18 cellular contexts compared by ENCODE assay signal in genomic region chr1:29465755-29466154, GRCh38.
A peak's percentile ranks its signal among the peaks of the same experiment; 100 is the strongest.
DNase-seq lines count a peak whose midpoint lies in the region; ATAC-seq, FAIRE-seq and TF ChIP-seq lines count a peak whose summit lies in the region.
"Had no signal": no experiment of that assay in that cellular context is flagged by ENCODE, and none has a peak within 500 bp of the region (broad histone marks: within the 10 kb centered on the region; RNA-seq: fewer than 3 reads in every experiment).

No MANE protein-coding gene starts in this region.

- H3K27me3 ChIP-seq in A673 (replicated peaks; ENCODE audit: insufficient read depth, low read depth, low read length, poor library complexity) (peaks cover 18% of the 10 kb centered on the region), aorta (ENCODE audit: control insufficient read depth in 1 of 2, insufficient read depth in 2 of 2, low read length in 1 of 2) (peaks cover 0 to 1% of the 10 kb centered on the region in 2 donors)

- no peak overlapping the region for H3K27ac Mint-ChIP-seq in effector memory CD8-positive, alpha-beta T cell
- H3K27ac Mint-ChIP-seq: activated T-helper 17 cell treated with anti-CD3 and anti-CD28 coated beads, Interleukin-2, amount 50 U/mL, for 72 hours; B cell; immature natural killer cell; progenitor cell of endocrine pancreas; stimulated activated effector memory CD8-positive, alpha-beta T cell treated with anti-CD3 and anti-CD28 coated beads, Interleukin-12 subunit alpha, Interleukin-12 subunit beta, amount 100 ng/mL, for 72 hours; T-helper 1 cell treated with Interleukin-12 subunit alpha and Interleukin-12 subunit beta and Interleukin-4 antibody, amounts not matched to agents 30 μg/mL and 1 μg/mL, for 36 hours had no signal

- no peaks in the 10 kb centered on the region for H3K36me3 Mint-ChIP-seq in effector memory CD8-positive, alpha-beta T cell (ENCODE audit: insufficient read depth)
- H3K36me3 Mint-ChIP-seq: stimulated activated effector memory CD8-positive, alpha-beta T cell treated with anti-CD3 and anti-CD28 coated beads, Interleukin-12 subunit alpha, Interleukin-12 subunit beta, amount 100 ng/mL, for 72 hours had no signal

- no peak overlapping the region for H3K4me3 Mint-ChIP-seq in effector memory CD8-positive, alpha-beta T cell
- H3K4me3 Mint-ChIP-seq: activated T-helper 17 cell treated with anti-CD3 and anti-CD28 coated beads, Interleukin-2, amount 50 U/mL, for 72 hours; B cell; immature natural killer cell; stimulated activated effector memory CD8-positive, alpha-beta T cell treated with anti-CD3 and anti-CD28 coated beads, Interleukin-12 subunit alpha, Interleukin-12 subunit beta, amount 100 ng/mL, for 72 hours; T-helper 1 cell treated with Interleukin-12 subunit alpha and Interleukin-12 subunit beta and Interleukin-4 antibody, amounts not matched to agents 30 μg/mL and 1 μg/mL, for 36 hours had no signal

- TF ChIP-seq CTCF in A673 (conservative IDR thresholded peaks at IDR 0.05; ENCODE audit: low read depth, low read length), result no peak
- TF ChIP-seq CTCF in foreskin fibroblast (IDR thresholded peaks at IDR 0.05; ENCODE audit: low read depth, low read length), result no peak

- BruUV-seq in A673 (replicated peaks; lab: Mats Ljungman, UMichigan), result no TSS peak

- H3K36me3 ChIP-seq in A673 (ENCODE audit: insufficient read depth, low read length, poor library complexity, severe bottlenecking) (no peaks in the 10 kb centered on the region), aorta (ENCODE audit: control insufficient read depth in 1 of 2, insufficient read depth in 2 of 2, low read length in 1 of 2) (no peaks in the 10 kb centered on the region)

- H3K9me3 Mint-ChIP-seq in effector memory CD8-positive, alpha-beta T cell, result peaks cover 0 to 5% of the 10 kb centered on the region in 2 donors
- H3K9me3 Mint-ChIP-seq: T-helper 1 cell treated with Interleukin-12 subunit alpha and Interleukin-12 subunit beta and Interleukin-4 antibody, amounts not matched to agents 30 μg/mL and 1 μg/mL, for 36 hours had no signal

- no peaks in the 10 kb centered on the region for H3K4me1 Mint-ChIP-seq in effector memory CD8-positive, alpha-beta T cell (ENCODE audit: low read depth in 2 of 2)
- H3K4me1 Mint-ChIP-seq: activated T-helper 17 cell treated with anti-CD3 and anti-CD28 coated beads, Interleukin-2, amount 50 U/mL, for 72 hours; B cell; immature natural killer cell; stimulated activated effector memory CD8-positive, alpha-beta T cell treated with anti-CD3 and anti-CD28 coated beads, Interleukin-12 subunit alpha, Interleukin-12 subunit beta, amount 100 ng/mL, for 72 hours had no signal

- POLR2A ChIA-PET in A673 (lab: Charles Lee; ENCODE audit: low non-redundant PET), result no interaction called here

- FAIRE-seq in HTR-8/SVneo (lab: Jason Lieb, UNC), result no peak

- intact Hi-C loops in A673 (cut with micrococcal nuclease; ENCODE audit: unreplicated experiment), result no loop called here
- intact Hi-C loops in aorta (cut with DNase I), result no loop called here

- peaks cover 38 to 64% of the 10 kb centered on the region in 2 donors for H3K27me3 Mint-ChIP-seq in effector memory CD8-positive, alpha-beta T cell
- H3K27me3 Mint-ChIP-seq: progenitor cell of endocrine pancreas had no signal

- DNase-seq in A673 (ENCODE audit: low spot score) (peak; percentile 49), HTR-8/SVneo (ENCODE audit: insufficient read length, low spot score) (peak; percentile 12), amniotic epithelial cell (ENCODE audit: low read depth) (peak; percentile 13), foreskin fibroblast (peak; percentile 2 to 34), aorta (no peak), pons (ENCODE audit: low spot score) (no peak)
- DNase-seq in effector memory CD8-positive, alpha-beta T cell, result no peak
- DNase-seq in stimulated activated CD4-positive, alpha-beta T cell treated with anti-CD3 and anti-CD28 coated beads, Interleukin-12 subunit alpha, Interleukin-12 subunit beta, amount 100 ng/mL, for 4 hours, result no peak
- DNase-seq: GDM1, immature natural killer cell, NCI-H345, PC-9 had no signal

- H3K9me3 ChIP-seq in A673 (ENCODE audit: low read depth, low read length, poor library complexity, severe bottlenecking), result no peaks in the 10 kb centered on the region
- H3K9me3 ChIP-seq in aorta (ENCODE audit: control insufficient read depth, low read length), result peaks cover 2% of the 10 kb centered on the region

- no peak for ATAC-seq in effector memory CD8-positive, alpha-beta T cell (replicated peaks)
- no peak for ATAC-seq in aorta (ENCODE audit: low FRiP score)
- ATAC-seq: activated T-helper 17 cell treated with anti-CD3 and anti-CD28 coated beads, Interleukin-2, amount 50 U/mL, for 72 hours; esophagus mucosa; stimulated activated effector memory CD8-positive, alpha-beta T cell treated with anti-CD3 and anti-CD28 coated beads, Interleukin-12 subunit alpha, Interleukin-12 subunit beta, amount 100 ng/mL, for 72 hours had no signal

- H3K27ac ChIP-seq in A673 (ENCODE audit: low read depth, low read length, poor library complexity, severe bottlenecking) (no peak overlapping the region), aorta (ENCODE audit: low read depth in 1 of 2, low read length in 2 of 2) (no peak overlapping the region)
- H3K27ac ChIP-seq: PC-9 had no signal

- H3K4me1 ChIP-seq in A673 (ENCODE audit: insufficient read depth, low read length, poor library complexity, severe bottlenecking) (no peaks in the 10 kb centered on the region), aorta (ENCODE audit: control insufficient read depth in 1 of 2, insufficient read depth in 2 of 2, low read length in 2 of 2) (no peaks in the 10 kb centered on the region)

- CTCF ChIA-PET in A673 (lab: Charles Lee), result no interaction called here

- H3K4me3 ChIP-seq in A673 (ENCODE audit: low read depth, low read length, poor library complexity, severe bottlenecking) (no peak overlapping the region), foreskin fibroblast (ENCODE audit: low read depth in 1 of 2, low read length in 2 of 2) (no peak overlapping the region), aorta (ENCODE audit: low read length in 2 of 2) (no peak overlapping the region)
- H3K4me3 ChIP-seq: PC-9 had no signal

- WGBS in aorta, 2 donors, result 72 to 78% methylated on average over 4 of the region's 4 CpGs

Comparison
In these comparisons a context has a peak if more than half of its experiments do, and no peak if none do; other contexts are left out.
1. DNase-seq: peak in A673 (single experiment), HTR-8/SVneo (single experiment), amniotic epithelial cell (single experiment) and foreskin fibroblast (2 of 2); none in effector memory CD8-positive, alpha-beta T cell (0 of 3), aorta (0 of 2), pons (single experiment) and stimulated activated CD4-positive, alpha-beta T cell treated with anti-CD3 and anti-CD28 coated beads, Interleukin-12 subunit alpha, Interleukin-12 subunit beta, amount 100 ng/mL, for 4 hours (single experiment).